1 cellular context compared by ENCODE assay signal in the genomic region with DNA sequence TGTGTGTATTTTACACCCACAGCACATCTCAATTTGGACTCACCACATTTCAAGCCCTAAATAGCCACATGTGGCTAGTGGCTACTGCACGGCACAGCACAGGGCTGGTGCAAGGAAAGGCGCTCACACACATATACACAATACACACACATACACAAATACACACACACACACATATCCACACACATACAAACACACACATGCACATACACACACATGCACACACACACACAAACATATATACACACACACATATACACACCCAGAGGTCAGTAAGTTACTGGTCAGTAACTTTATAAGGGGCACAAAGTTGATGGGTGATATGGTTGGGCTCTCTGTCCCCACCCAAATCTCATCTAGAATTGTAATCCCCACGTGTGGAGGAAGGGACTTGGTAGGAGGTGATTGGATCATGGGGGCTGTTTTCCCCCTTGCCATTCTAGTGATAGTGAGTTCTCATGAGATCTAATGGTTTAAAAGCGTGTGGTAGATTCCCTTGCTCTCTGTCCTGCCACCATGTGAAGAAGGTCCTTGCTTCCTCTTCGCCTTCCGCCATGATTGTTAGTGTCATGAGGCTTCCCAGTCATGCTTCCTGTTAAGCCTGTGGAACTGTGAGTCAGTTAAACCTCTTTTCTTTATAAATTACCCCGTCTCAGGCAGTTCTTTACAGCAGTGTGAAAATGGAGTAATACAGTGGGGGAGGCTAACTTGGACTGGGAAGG.
TF ChIP-seq lines count a peak whose summit lies in the region.

No MANE protein-coding gene starts in this region.

TF ChIP-seq in K562, 482 proteins besides CTCF, POLR2A, EP300 and RAD21 (continued from another document):
- TF ChIP-seq FOXM1 (IDR thresholded peaks at IDR 0.05; ENCODE audit: low read depth) (no peak), FOXM1 (CRISPR knock-in tag; IDR thresholded peaks at IDR 0.05; ENCODE audit: low read depth) (no peak), MITF (IDR thresholded peaks at IDR 0.05) (no peak), YY1 (IDR thresholded peaks at IDR 0.05; ENCODE audit: borderline replicate concordance in 1 of 3, control insufficient read depth in 1 of 3, extremely low read depth in 1 of 3, insufficient read depth in 3 of 3, insufficient read length in 1 of 3, insufficient replicate concordance in 2 of 3, low read depth in 1 of 3, low read length in 2 of 3) (peak in 1 of 3 experiments; percentile 52), HMG20B (CRISPR knock-in tag; IDR thresholded peaks at IDR 0.05) (no peak), ZNF518B (CRISPR knock-in tag; IDR thresholded peaks at IDR 0.05) (no peak), MED1 (CRISPR knock-in tag; IDR thresholded peaks at IDR 0.05; ENCODE audit: borderline replicate concordance) (no peak), SNIP1 (IDR thresholded peaks at IDR 0.05; ENCODE audit: low read depth) (no peak), ZNF766 (CRISPR knock-in tag; conservative IDR thresholded peaks at IDR 0.05) (0 out of 2 replicates have a peak, but pooled peaks have one; percentile 19), ZNF644 (tag; IDR thresholded peaks at IDR 0.05; ENCODE audit: low read depth) (no peak), NR2F6 (CRISPR knock-in tag; IDR thresholded peaks at IDR 0.05) (no peak), ZSCAN29 (IDR thresholded peaks at IDR 0.05) (no peak), GTF2F1 (IDR thresholded peaks at IDR 0.05; ENCODE audit: low read depth, low read length) (no peak), SMAD2 (IDR thresholded peaks at IDR 0.05; ENCODE audit: low read depth, low read length) (no peak), EHMT2 (IDR thresholded peaks at IDR 0.05) (no peak)
- TF ChIP-seq, protein P1, sequence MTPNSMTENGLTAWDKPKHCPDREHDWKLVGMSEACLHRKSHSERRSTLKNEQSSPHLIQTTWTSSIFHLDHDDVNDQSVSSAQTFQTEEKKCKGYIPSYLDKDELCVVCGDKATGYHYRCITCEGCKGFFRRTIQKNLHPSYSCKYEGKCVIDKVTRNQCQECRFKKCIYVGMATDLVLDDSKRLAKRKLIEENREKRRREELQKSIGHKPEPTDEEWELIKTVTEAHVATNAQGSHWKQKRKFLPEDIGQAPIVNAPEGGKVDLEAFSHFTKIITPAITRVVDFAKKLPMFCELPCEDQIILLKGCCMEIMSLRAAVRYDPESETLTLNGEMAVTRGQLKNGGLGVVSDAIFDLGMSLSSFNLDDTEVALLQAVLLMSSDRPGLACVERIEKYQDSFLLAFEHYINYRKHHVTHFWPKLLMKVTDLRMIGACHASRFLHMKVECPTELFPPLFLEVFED (CRISPR knock-in tag; conservative IDR thresholded peaks at IDR 0.05), result no peak
